24 cellular contexts compared by ENCODE assay signal in the genomic region with DNA sequence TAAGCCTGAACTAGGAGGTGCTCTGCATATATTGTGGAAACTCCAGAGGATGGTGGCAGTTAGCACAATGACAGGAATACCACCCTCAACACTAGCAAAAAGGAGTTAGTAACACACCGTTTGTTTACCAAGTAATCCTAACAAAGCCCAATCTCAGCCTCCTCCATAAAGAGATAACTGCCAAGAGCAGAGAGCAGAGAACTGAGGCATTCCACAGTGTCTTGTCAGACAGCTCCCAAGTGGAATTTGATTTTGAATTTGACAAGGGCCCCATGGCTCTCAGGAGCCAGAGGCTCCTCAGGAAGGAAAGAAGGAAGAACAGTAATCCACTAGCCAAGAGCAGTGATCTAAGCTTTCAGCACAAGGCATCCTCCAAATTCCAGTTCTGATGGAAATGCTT.
DNase-seq lines count a peak whose midpoint lies in the region; ATAC-seq and TF ChIP-seq lines count a peak whose summit lies in the region.
"Had no signal": no experiment of that assay in that cellular context is flagged by ENCODE, and none has a peak within 500 bp of the region (broad histone marks: within the 10 kb centered on the region; RNA-seq: fewer than 3 reads in every experiment).

No MANE protein-coding gene starts in this region.

- no peaks in the 10 kb centered on the region for H3K36me3 ChIP-seq in SK-N-SH (replicated peaks in 1 of 2; ENCODE audit: control insufficient read depth in 1 of 2, insufficient read depth in 2 of 2, low read length in 1 of 2)

- WGBS in SK-N-SH (ENCODE audit: low lambda C conversion rate), result 93% methylated on average over 1 of the region's 1 CpG

- H3K27me3 ChIP-seq in SK-N-SH (ENCODE audit: insufficient read depth), result no peaks in the 10 kb centered on the region
- H3K27me3 ChIP-seq in foreskin keratinocyte, result no peaks in the 10 kb centered on the region

- no peak overlapping the region for H2AFZ ChIP-seq in SK-N-SH (ENCODE audit: low read depth)

- no peak overlapping the region for H3K4me2 ChIP-seq in SK-N-SH

- H3K27me3 Mint-ChIP-seq in activated naive CD8-positive, alpha-beta T cell treated with anti-CD3 and anti-CD28 coated beads for 36 hours, result peaks cover 5% of the 10 kb centered on the region

- no peaks in the 10 kb centered on the region for H3K9me3 Mint-ChIP-seq in activated naive CD8-positive, alpha-beta T cell treated with anti-CD3 and anti-CD28 coated beads for 36 hours

- TF ChIP-seq RAD21 in SK-N-SH (IDR thresholded peaks at IDR 0.05; ENCODE audit: low read length), result no peak

- POLR2A ChIA-PET in SK-N-SH (lab: Yijun Ruan, JAX), result no interaction called here

- no peak for DNase-seq in SK-N-SH
- peak; percentile 2 for DNase-seq in amniotic epithelial cell (ENCODE audit: low read depth)
- DNase-seq in iris pigment epithelial cell (ENCODE audit: low read depth), result peak; percentile 22
- DNase-seq in activated naive CD8-positive, alpha-beta T cell treated with anti-CD3 and anti-CD28 coated beads for 36 hours, result no peak
- no peak for DNase-seq in foreskin keratinocyte
- DNase-seq in SKM-1 treated with dmso at 0.1 percent for 144 hours (lab: John Stamatoyannopoulos, UW; ENCODE audit: unreplicated experiment), result no peak
- DNase-seq: Calu3, DMS79 treated with DMSO at 0.1 percent for 48 hours, GOT3, HCEC 1CT, Karpas-422, NCI-H1092 treated with DMSO at 0.1 percent for 48 hours, NCI-H1436, NCI-H1930, NCI-H2107, NCI-H446 treated with DMSO at 0.1 percent for 48 hours, NCI-H526, NCI-H82, SHP77 had no signal

- no peaks in the 10 kb centered on the region for H3F3A ChIP-seq in SK-N-SH (replicated peaks; ENCODE audit: insufficient read depth)

- no peaks in the 10 kb centered on the region for H4K20me1 ChIP-seq in SK-N-SH (ENCODE audit: insufficient read depth)

- ATAC-seq in SK-N-SH treated with all-trans-retinoic acid at 6 μM for 48 hours (peak; percentile 36; the same call in 1 of the 3 replicates), foreskin keratinocyte (no peak), GM19328 (IDR thresholded peaks at IDR 0.05; ENCODE audit: unreplicated experiment) (no peak)

- H3K4me3 ChIP-seq in SK-N-SH (ENCODE audit: low read depth in 2 of 2, low read length in 1 of 2), result no peak overlapping the region

- H3K27ac Mint-ChIP-seq in activated naive CD8-positive, alpha-beta T cell treated with anti-CD3 and anti-CD28 coated beads for 36 hours, result no peak overlapping the region

- peaks cover 3% of the 10 kb centered on the region in 2 experiments; a peak in 2 of 4 replicates for H3K4me1 ChIP-seq in SK-N-SH (ENCODE audit: control insufficient read depth in 1 of 2, insufficient read depth in 2 of 2, low read depth in 1 of 2, low read length in 1 of 2)
- H3K4me1 ChIP-seq in foreskin keratinocyte, result no peaks in the 10 kb centered on the region

- H3K9me3 ChIP-seq in SK-N-SH, result no peaks in the 10 kb centered on the region

- no peaks in the 10 kb centered on the region for H3K9me2 ChIP-seq in SK-N-SH

- TF ChIP-seq CTCF in SK-N-SH (IDR thresholded peaks at IDR 0.05), result no peak
- TF ChIP-seq CTCF in foreskin keratinocyte (conservative IDR thresholded peaks at IDR 0.05), result no peak

- H3K27ac ChIP-seq in SK-N-SH (ENCODE audit: low read depth in 2 of 2, low read length in 1 of 2), result no peak overlapping the region
- H3K27ac ChIP-seq in foreskin keratinocyte, result no peak overlapping the region
- H3K27ac ChIP-seq: 22Rv1, HL-60, RWPE1 had no signal

- H3K36me3 Mint-ChIP-seq in activated naive CD8-positive, alpha-beta T cell treated with anti-CD3 and anti-CD28 coated beads for 36 hours, result no peaks in the 10 kb centered on the region

- no peak overlapping the region for H3K9ac ChIP-seq in SK-N-SH

- CTCF ChIA-PET in SK-N-SH (lab: Yijun Ruan, JAX), result interaction anchor here (1.1 kb wide), 1 partner anchor 121 kb away, joined by 3 read pairs; no protein-coding TSS in a partner anchor

- no peaks in the 10 kb centered on the region for H3K4me1 Mint-ChIP-seq in activated naive CD8-positive, alpha-beta T cell treated with anti-CD3 and anti-CD28 coated beads for 36 hours

- H3K4me3 Mint-ChIP-seq in activated naive CD8-positive, alpha-beta T cell treated with anti-CD3 and anti-CD28 coated beads for 36 hours, result no peak overlapping the region

- no peak for TF ChIP-seq EP300 in SK-N-SH (IDR thresholded peaks at IDR 0.05; ENCODE audit: borderline replicate concordance in 1 of 2, low read depth in 1 of 2, low read length in 1 of 2)

- no peaks in the 10 kb centered on the region for H3K79me2 ChIP-seq in SK-N-SH (ENCODE audit: insufficient read depth)

TF ChIP-seq in SK-N-SH treated with all-trans-retinoic acid at 6 μM for 48 hours, 23 proteins besides CTCF, POLR2A, EP300 and RAD21 (continues in another document):
- TF ChIP-seq GLIS3 (CRISPR knock-in tag; IDR thresholded peaks at IDR 0.05), result no peak
- TF ChIP-seq, protein P1, sequence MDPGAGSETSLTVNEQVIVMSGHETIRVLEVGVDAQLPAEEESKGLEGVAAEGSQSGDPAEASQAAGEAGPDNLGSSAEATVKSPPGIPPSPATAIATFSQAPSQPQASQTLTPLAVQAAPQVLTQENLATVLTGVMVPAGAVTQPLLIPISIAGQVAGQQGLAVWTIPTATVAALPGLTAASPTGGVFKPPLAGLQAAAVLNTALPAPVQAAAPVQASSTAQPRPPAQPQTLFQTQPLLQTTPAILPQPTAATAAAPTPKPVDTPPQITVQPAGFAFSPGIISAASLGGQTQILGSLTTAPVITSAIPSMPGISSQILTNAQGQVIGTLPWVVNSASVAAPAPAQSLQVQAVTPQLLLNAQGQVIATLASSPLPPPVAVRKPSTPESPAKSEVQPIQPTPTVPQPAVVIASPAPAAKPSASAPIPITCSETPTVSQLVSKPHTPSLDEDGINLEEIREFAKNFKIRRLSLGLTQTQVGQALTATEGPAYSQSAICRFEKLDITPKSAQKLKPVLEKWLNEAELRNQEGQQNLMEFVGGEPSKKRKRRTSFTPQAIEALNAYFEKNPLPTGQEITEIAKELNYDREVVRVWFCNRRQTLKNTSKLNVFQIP (CRISPR knock-in tag; IDR thresholded peaks at IDR 0.05; ENCODE audit: borderline replicate concordance, low read depth), result no peak
- TF ChIP-seq ZNF70 (CRISPR knock-in tag; IDR thresholded peaks at IDR 0.05), result no peak
- TF ChIP-seq ZNF8 (CRISPR knock-in tag; IDR thresholded peaks at IDR 0.05), result no peak
- TF ChIP-seq, protein P2, sequence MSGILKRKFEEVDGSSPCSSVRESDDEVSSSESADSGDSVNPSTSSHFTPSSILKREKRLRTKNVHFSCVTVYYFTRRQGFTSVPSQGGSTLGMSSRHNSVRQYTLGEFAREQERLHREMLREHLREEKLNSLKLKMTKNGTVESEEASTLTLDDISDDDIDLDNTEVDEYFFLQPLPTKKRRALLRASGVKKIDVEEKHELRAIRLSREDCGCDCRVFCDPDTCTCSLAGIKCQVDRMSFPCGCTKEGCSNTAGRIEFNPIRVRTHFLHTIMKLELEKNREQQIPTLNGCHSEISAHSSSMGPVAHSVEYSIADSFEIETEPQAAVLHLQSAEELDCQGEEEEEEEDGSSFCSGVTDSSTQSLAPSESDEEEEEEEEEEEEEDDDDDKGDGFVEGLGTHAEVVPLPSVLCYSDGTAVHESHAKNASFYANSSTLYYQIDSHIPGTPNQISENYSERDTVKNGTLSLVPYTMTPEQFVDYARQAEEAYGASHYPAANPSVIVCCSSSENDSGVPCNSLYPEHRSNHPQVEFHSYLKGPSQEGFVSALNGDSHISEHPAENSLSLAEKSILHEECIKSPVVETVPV (CRISPR knock-in tag; IDR thresholded peaks at IDR 0.05), result no peak
- TF ChIP-seq TOX (CRISPR knock-in tag; IDR thresholded peaks at IDR 0.05; ENCODE audit: borderline replicate concordance), result no peak
- no peak for TF ChIP-seq TCF4 (CRISPR knock-in tag; IDR thresholded peaks at IDR 0.05; ENCODE audit: borderline replicate concordance)
- TF ChIP-seq ZNF565 (CRISPR knock-in tag; conservative IDR thresholded peaks at IDR 0.05; ENCODE audit: low read depth), result no peak
- TF ChIP-seq ARNTL (CRISPR knock-in tag; IDR thresholded peaks at IDR 0.05; ENCODE audit: borderline replicate concordance, low read depth), result no peak

TF ChIP-seq in SK-N-SH, 30 proteins besides CTCF, POLR2A, EP300 and RAD21:
- TF ChIP-seq, protein P3, sequence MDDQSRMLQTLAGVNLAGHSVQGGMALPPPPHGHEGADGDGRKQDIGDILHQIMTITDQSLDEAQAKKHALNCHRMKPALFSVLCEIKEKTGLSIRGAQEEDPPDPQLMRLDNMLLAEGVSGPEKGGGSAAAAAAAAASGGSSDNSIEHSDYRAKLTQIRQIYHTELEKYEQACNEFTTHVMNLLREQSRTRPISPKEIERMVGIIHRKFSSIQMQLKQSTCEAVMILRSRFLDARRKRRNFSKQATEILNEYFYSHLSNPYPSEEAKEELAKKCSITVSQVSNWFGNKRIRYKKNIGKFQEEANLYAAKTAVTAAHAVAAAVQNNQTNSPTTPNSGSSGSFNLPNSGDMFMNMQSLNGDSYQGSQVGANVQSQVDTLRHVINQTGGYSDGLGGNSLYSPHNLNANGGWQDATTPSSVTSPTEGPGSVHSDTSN (IDR thresholded peaks at IDR 0.05), result no peak
- no peak for TF ChIP-seq CHD2 (IDR thresholded peaks at IDR 0.05; ENCODE audit: low read length, partially characterized antibody)

Comparison
In these comparisons a context has a peak if more than half of its experiments do, and no peak if none do; other contexts are left out.
1. DNase-seq: peak in amniotic epithelial cell (single experiment) and iris pigment epithelial cell (single experiment); none in SK-N-SH (single experiment), activated naive CD8-positive, alpha-beta T cell treated with anti-CD3 and anti-CD28 coated beads for 36 hours (single experiment), foreskin keratinocyte (0 of 2) and SKM-1 treated with dmso at 0.1 percent for 144 hours (single experiment).